1 cellular context compared by ENCODE assay signal in the genomic region with DNA sequence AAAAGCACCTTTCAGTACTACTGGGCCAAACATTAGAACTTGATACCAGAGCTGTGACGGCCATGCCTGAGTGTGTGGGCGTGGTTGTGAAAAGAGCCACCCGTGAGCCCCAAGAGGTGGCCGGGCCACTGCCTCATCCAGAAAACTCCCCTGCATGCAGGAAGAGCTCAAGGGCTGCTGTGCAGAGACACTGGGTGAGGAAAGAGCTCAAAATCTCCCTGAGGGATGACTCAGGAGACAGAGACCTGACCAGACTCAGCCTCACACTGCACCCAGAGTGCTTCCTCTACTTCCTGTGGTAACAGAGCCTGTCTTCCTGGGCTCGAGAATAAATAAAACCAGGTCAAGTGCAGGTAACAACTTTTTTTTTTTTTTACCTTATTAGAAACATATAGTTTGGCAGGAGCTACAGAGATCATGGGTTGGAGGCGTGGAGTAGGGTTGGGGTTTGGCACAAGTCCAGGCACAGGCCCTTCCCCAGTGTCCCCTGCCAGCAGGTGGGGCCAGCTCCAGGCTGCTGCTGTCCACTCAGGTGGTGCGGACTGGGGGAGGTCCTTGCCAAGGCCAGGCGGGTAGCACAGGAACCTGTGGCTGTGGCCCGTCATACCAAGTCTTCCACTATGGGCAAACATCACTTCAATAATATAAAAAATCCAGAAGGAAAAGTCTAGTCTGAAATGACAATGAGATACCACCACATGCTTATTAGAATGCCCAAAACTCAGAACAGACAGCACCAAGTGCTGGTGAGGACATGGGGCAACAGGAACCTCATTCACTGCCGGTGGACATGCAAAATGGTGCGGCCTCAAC.
TF ChIP-seq lines count a peak whose summit lies in the region.

No MANE protein-coding gene starts in this region.

TF ChIP-seq in HepG2, 621 proteins besides CTCF, POLR2A, EP300 and RAD21 (continued from another document and continues in another):
- TF ChIP-seq, protein P1, sequence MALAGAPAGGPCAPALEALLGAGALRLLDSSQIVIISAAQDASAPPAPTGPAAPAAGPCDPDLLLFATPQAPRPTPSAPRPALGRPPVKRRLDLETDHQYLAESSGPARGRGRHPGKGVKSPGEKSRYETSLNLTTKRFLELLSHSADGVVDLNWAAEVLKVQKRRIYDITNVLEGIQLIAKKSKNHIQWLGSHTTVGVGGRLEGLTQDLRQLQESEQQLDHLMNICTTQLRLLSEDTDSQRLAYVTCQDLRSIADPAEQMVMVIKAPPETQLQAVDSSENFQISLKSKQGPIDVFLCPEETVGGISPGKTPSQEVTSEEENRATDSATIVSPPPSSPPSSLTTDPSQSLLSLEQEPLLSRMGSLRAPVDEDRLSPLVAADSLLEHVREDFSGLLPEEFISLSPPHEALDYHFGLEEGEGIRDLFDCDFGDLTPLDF (CRISPR knock-in tag; IDR thresholded peaks at IDR 0.05) = no peak
- TF ChIP-seq GATAD2A (CRISPR knock-in tag; IDR thresholded peaks at IDR 0.05) (peak; percentile 53; the same call in 1 of the 2 replicates), CHCHD3 (CRISPR knock-in tag; IDR thresholded peaks at IDR 0.05) (no peak), ZNF143 (CRISPR knock-in tag; IDR thresholded peaks at IDR 0.05) (no peak), REXO4 (CRISPR knock-in tag; IDR thresholded peaks at IDR 0.05; ENCODE audit: borderline replicate concordance) (no peak), ZNF607 (CRISPR knock-in tag; IDR thresholded peaks at IDR 0.05; ENCODE audit: borderline replicate concordance) (no peak), RXRA (CRISPR knock-in tag; IDR thresholded peaks at IDR 0.05) (no peak), ZEB1 (IDR thresholded peaks at IDR 0.05; ENCODE audit: insufficient replicate concordance, low read depth) (peak; percentile 31), IKZF4 (CRISPR knock-in tag; IDR thresholded peaks at IDR 0.05; ENCODE audit: borderline replicate concordance, low read depth, not compliant biosample characterization) (no peak), SRSF1 (optimal IDR thresholded peaks at IDR 0.05; ENCODE audit: low read depth, low read length) (no peak), ZNF354B (CRISPR knock-in tag; IDR thresholded peaks at IDR 0.05) (no peak), PHF8 (CRISPR knock-in tag; IDR thresholded peaks at IDR 0.05) (no peak), ZNF205 (CRISPR knock-in tag; IDR thresholded peaks at IDR 0.05) (no peak), MYNN (CRISPR knock-in tag; IDR thresholded peaks at IDR 0.05; ENCODE audit: low read depth) (no peak), MZF1 (CRISPR knock-in tag; IDR thresholded peaks at IDR 0.05; ENCODE audit: borderline replicate concordance) (no peak), ZNF234 (CRISPR knock-in tag; conservative IDR thresholded peaks at IDR 0.05) (no peak), NONO (IDR thresholded peaks at IDR 0.05) (no peak), NONO (CRISPR knock-in tag; conservative IDR thresholded peaks at IDR 0.05) (no peak), ZNF230 (CRISPR knock-in tag; IDR thresholded peaks at IDR 0.05) (no peak), MIER2 (CRISPR knock-in tag; IDR thresholded peaks at IDR 0.05) (no peak), ZZZ3 (CRISPR knock-in tag; IDR thresholded peaks at IDR 0.05; ENCODE audit: borderline replicate concordance) (no peak), ZNF235 (CRISPR knock-in tag; IDR thresholded peaks at IDR 0.05; ENCODE audit: borderline replicate concordance) (no peak), ZIK1 (CRISPR knock-in tag; IDR thresholded peaks at IDR 0.05; ENCODE audit: borderline replicate concordance, low read depth) (no peak), ZBTB7B (CRISPR knock-in tag; IDR thresholded peaks at IDR 0.05) (no peak), SALL1 (CRISPR knock-in tag; IDR thresholded peaks at IDR 0.05) (peak; percentile 44; the same call in 1 of the 2 replicates), SOX6 (IDR thresholded peaks at IDR 0.05) (no peak), SOX6 (CRISPR knock-in tag; IDR thresholded peaks at IDR 0.05) (0 out of 2 replicates have a peak, but pooled peaks have one; percentile 5), U2AF2 (IDR thresholded peaks at IDR 0.05; ENCODE audit: low read depth, low read length) (no peak), FOXK1 (CRISPR knock-in tag; IDR thresholded peaks at IDR 0.05; ENCODE audit: borderline replicate concordance, low read depth) (no peak), FOXK2 (IDR thresholded peaks at IDR 0.05) (no peak), ZNF768 (CRISPR knock-in tag; IDR thresholded peaks at IDR 0.05) (no peak), JUNB (CRISPR knock-in tag; IDR thresholded peaks at IDR 0.05; ENCODE audit: borderline replicate concordance) (no peak), KDM2A (CRISPR knock-in tag; IDR thresholded peaks at IDR 0.05; ENCODE audit: borderline replicate concordance, low read depth) (0 out of 2 replicates have a peak, but pooled peaks have one; percentile 38), SRY (CRISPR knock-in tag; IDR thresholded peaks at IDR 0.05) (no peak), HOXA9 (CRISPR knock-in tag; IDR thresholded peaks at IDR 0.05; ENCODE audit: borderline replicate concordance) (no peak)
- TF ChIP-seq, protein P2, sequence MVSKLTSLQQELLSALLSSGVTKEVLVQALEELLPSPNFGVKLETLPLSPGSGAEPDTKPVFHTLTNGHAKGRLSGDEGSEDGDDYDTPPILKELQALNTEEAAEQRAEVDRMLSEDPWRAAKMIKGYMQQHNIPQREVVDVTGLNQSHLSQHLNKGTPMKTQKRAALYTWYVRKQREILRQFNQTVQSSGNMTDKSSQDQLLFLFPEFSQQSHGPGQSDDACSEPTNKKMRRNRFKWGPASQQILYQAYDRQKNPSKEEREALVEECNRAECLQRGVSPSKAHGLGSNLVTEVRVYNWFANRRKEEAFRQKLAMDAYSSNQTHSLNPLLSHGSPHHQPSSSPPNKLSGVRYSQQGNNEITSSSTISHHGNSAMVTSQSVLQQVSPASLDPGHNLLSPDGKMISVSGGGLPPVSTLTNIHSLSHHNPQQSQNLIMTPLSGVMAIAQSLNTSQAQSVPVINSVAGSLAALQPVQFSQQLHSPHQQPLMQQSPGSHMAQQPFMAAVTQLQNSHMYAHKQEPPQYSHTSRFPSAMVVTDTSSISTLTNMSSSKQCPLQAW (CRISPR knock-in tag; IDR thresholded peaks at IDR 0.05) = no peak
- TF ChIP-seq, protein P3, sequence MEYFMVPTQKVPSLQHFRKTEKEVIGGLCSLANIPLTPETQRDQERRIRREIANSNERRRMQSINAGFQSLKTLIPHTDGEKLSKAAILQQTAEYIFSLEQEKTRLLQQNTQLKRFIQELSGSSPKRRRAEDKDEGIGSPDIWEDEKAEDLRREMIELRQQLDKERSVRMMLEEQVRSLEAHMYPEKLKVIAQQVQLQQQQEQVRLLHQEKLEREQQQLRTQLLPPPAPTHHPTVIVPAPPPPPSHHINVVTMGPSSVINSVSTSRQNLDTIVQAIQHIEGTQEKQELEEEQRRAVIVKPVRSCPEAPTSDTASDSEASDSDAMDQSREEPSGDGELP (IDR thresholded peaks at IDR 0.05; ENCODE audit: borderline replicate concordance, low read depth) = peak; percentile 14; the same call in 1 of the 2 replicates
- TF ChIP-seq, protein P4, sequence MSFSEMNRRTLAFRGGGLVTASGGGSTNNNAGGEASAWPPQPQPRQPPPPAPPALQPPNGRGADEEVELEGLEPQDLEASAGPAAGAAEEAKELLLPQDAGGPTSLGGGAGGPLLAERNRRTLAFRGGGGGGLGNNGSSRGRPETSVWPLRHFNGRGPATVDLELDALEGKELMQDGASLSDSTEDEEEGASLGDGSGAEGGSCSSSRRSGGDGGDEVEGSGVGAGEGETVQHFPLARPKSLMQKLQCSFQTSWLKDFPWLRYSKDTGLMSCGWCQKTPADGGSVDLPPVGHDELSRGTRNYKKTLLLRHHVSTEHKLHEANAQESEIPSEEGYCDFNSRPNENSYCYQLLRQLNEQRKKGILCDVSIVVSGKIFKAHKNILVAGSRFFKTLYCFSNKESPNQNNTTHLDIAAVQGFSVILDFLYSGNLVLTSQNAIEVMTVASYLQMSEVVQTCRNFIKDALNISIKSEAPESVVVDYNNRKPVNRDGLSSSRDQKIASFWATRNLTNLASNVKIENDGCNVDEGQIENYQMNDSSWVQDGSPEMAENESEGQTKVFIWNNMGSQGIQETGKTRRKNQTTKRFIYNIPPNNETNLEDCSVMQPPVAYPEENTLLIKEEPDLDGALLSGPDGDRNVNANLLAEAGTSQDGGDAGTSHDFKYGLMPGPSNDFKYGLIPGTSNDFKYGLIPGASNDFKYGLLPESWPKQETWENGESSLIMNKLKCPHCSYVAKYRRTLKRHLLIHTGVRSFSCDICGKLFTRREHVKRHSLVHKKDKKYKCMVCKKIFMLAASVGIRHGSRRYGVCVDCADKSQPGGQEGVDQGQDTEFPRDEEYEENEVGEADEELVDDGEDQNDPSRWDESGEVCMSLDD (CRISPR knock-in tag; IDR thresholded peaks at IDR 0.05; ENCODE audit: borderline replicate concordance) = no peak
- TF ChIP-seq, protein P5, sequence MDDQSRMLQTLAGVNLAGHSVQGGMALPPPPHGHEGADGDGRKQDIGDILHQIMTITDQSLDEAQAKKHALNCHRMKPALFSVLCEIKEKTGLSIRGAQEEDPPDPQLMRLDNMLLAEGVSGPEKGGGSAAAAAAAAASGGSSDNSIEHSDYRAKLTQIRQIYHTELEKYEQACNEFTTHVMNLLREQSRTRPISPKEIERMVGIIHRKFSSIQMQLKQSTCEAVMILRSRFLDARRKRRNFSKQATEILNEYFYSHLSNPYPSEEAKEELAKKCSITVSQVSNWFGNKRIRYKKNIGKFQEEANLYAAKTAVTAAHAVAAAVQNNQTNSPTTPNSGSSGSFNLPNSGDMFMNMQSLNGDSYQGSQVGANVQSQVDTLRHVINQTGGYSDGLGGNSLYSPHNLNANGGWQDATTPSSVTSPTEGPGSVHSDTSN (CRISPR knock-in tag; IDR thresholded peaks at IDR 0.05; ENCODE audit: borderline replicate concordance) = no peak
- TF ChIP-seq, protein P6, sequence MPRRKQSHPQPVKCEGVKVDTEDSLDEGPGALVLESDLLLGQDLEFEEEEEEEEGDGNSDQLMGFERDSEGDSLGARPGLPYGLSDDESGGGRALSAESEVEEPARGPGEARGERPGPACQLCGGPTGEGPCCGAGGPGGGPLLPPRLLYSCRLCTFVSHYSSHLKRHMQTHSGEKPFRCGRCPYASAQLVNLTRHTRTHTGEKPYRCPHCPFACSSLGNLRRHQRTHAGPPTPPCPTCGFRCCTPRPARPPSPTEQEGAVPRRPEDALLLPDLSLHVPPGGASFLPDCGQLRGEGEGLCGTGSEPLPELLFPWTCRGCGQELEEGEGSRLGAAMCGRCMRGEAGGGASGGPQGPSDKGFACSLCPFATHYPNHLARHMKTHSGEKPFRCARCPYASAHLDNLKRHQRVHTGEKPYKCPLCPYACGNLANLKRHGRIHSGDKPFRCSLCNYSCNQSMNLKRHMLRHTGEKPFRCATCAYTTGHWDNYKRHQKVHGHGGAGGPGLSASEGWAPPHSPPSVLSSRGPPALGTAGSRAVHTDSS (CRISPR knock-in tag; conservative IDR thresholded peaks at IDR 0.05) = no peak
- TF ChIP-seq, protein P7, sequence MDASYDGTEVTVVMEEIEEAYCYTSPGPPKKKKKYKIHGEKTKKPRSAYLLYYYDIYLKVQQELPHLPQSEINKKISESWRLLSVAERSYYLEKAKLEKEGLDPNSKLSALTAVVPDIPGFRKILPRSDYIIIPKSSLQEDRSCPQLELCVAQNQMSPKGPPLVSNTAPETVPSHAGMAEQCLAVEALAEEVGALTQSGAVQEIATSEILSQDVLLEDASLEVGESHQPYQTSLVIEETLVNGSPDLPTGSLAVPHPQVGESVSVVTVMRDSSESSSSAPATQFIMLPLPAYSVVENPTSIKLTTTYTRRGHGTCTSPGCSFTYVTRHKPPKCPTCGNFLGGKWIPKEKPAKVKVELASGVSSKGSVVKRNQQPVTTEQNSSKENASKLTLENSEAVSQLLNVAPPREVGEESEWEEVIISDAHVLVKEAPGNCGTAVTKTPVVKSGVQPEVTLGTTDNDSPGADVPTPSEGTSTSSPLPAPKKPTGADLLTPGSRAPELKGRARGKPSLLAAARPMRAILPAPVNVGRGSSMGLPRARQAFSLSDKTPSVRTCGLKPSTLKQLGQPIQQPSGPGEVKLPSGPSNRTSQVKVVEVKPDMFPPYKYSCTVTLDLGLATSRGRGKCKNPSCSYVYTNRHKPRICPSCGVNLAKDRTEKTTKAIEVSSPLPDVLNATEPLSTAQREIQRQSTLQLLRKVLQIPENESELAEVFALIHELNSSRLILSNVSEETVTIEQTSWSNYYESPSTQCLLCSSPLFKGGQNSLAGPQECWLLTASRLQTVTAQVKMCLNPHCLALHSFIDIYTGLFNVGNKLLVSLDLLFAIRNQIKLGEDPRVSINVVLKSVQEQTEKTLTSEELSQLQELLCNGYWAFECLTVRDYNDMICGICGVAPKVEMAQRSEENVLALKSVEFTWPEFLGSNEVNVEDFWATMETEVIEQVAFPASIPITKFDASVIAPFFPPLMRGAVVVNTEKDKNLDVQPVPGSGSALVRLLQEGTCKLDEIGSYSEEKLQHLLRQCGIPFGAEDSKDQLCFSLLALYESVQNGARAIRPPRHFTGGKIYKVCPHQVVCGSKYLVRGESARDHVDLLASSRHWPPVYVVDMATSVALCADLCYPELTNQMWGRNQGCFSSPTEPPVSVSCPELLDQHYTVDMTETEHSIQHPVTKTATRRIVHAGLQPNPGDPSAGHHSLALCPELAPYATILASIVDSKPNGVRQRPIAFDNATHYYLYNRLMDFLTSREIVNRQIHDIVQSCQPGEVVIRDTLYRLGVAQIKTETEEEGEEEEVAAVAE (CRISPR knock-in tag; IDR thresholded peaks at IDR 0.05; ENCODE audit: borderline replicate concordance) = no peak
- TF ChIP-seq, protein P8, sequence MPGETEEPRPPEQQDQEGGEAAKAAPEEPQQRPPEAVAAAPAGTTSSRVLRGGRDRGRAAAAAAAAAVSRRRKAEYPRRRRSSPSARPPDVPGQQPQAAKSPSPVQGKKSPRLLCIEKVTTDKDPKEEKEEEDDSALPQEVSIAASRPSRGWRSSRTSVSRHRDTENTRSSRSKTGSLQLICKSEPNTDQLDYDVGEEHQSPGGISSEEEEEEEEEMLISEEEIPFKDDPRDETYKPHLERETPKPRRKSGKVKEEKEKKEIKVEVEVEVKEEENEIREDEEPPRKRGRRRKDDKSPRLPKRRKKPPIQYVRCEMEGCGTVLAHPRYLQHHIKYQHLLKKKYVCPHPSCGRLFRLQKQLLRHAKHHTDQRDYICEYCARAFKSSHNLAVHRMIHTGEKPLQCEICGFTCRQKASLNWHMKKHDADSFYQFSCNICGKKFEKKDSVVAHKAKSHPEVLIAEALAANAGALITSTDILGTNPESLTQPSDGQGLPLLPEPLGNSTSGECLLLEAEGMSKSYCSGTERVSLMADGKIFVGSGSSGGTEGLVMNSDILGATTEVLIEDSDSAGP (CRISPR knock-in tag; IDR thresholded peaks at IDR 0.05; ENCODE audit: borderline replicate concordance) = no peak
- TF ChIP-seq, protein P9, sequence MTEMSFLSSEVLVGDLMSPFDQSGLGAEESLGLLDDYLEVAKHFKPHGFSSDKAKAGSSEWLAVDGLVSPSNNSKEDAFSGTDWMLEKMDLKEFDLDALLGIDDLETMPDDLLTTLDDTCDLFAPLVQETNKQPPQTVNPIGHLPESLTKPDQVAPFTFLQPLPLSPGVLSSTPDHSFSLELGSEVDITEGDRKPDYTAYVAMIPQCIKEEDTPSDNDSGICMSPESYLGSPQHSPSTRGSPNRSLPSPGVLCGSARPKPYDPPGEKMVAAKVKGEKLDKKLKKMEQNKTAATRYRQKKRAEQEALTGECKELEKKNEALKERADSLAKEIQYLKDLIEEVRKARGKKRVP (CRISPR knock-in tag; IDR thresholded peaks at IDR 0.05) = no peak
- TF ChIP-seq, protein P10, sequence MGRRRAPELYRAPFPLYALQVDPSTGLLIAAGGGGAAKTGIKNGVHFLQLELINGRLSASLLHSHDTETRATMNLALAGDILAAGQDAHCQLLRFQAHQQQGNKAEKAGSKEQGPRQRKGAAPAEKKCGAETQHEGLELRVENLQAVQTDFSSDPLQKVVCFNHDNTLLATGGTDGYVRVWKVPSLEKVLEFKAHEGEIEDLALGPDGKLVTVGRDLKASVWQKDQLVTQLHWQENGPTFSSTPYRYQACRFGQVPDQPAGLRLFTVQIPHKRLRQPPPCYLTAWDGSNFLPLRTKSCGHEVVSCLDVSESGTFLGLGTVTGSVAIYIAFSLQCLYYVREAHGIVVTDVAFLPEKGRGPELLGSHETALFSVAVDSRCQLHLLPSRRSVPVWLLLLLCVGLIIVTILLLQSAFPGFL (CRISPR knock-in tag; IDR thresholded peaks at IDR 0.05) = no peak
